28 cellular contexts compared by ENCODE assay signal in genomic region chr2:199446996-199447395, GRCh38. TPM values are rescaled to one million over a fixed set of nuclear protein-coding genes. Genes with fewer than 3 reads are reported as not detected.
A peak's percentile ranks its signal among the peaks of the same experiment; 100 is the strongest.
DNase-seq lines count a peak whose midpoint lies in the region; ATAC-seq and TF ChIP-seq lines count a peak whose summit lies in the region.
"Had no signal": no experiment of that assay in that cellular context is flagged by ENCODE, and none has a peak within 500 bp of the region (broad histone marks: within the 10 kb centered on the region; RNA-seq: fewer than 3 reads in every experiment).

No MANE protein-coding gene starts in this region.

- H3K36me3 Mint-ChIP-seq in WTC11 = no peaks in the 10 kb centered on the region
- H3K36me3 Mint-ChIP-seq: CD8-positive, alpha-beta memory T cell had no signal

- DNase-seq in NCI-H2107 treated with DMSO at 0.1 percent for 48 hours (lab: John Stamatoyannopoulos, UW; ENCODE audit: unreplicated experiment) = peak; percentile 39
- DNase-seq in NCI-H2107 (lab: John Stamatoyannopoulos, UW) = no peak
- no peak for DNase-seq in WTC11 (ENCODE audit: low spot score)
- DNase-seq in islet precursor cell = peak; percentile 43
- no peak for DNase-seq in GM13976 (ENCODE audit: low spot score)
- no peak for DNase-seq in BE2C
- DNase-seq: CD8-positive, alpha-beta memory T cell; DMS 273 treated with DMSO at 0.1 percent for 48 hours; DMS79; EL; GDM1; H7; NCI-H1092; NCI-H1417 treated with DMSO at 0.1 percent for 48 hours; NCI-H1694 treated with DMSO at 0.1 percent for 48 hours; NCI-H2081; NCI-H446; NCI-H524 treated with DMSO at 0.1 percent for 48 hours; NCI-H774; PC-9; RPMI8226; SHP77 had no signal

- peak; percentile 51 for ATAC-seq in WTC11
- no peak for ATAC-seq in HG03460 (IDR thresholded peaks at IDR 0.05; ENCODE audit: unreplicated experiment)
- no peak for ATAC-seq in HG03196 (IDR thresholded peaks at IDR 0.05; ENCODE audit: unreplicated experiment)
- ATAC-seq: GM12878 had no signal

- no peaks in the 10 kb centered on the region for H3K36me3 ChIP-seq in BE2C

- POLR2A ChIA-PET in WTC11 (lab: Charles Lee) = no interaction called here

- TF ChIP-seq CTCF in WTC11 (IDR thresholded peaks at IDR 0.05) = no peak
- no peak for TF ChIP-seq CTCF in GM13976 (IDR thresholded peaks at IDR 0.05; ENCODE audit: borderline replicate concordance, control extremely low read depth, extremely low read depth, insufficient read depth, missing control alignments)
- no peak for TF ChIP-seq CTCF in BE2C (IDR thresholded peaks at IDR 0.05; ENCODE audit: low read depth, low read length)

- CTCF ChIA-PET in WTC11 (lab: Charles Lee) = no interaction called here

- H3K27ac Mint-ChIP-seq in WTC11 = peak overlapping the region; percentile 70
- H3K27ac Mint-ChIP-seq: B cell; CD14-positive monocyte; CD8-positive, alpha-beta memory T cell; IgD-negative memory B cell had no signal

- H3K27me3 Mint-ChIP-seq in WTC11 (ENCODE audit: low read depth) = no peaks in the 10 kb centered on the region

- peaks cover 45% of the 10 kb centered on the region for H3K4me1 Mint-ChIP-seq in WTC11
- H3K4me1 Mint-ChIP-seq: B cell; CD14-positive monocyte; CD8-positive, alpha-beta memory T cell; IgD-negative memory B cell had no signal

- in situ Hi-C loops in GM13976 (cut with MboI; ENCODE audit: low sequenced_read_pairs, unreplicated experiment) = no loop called here

- no peaks in the 10 kb centered on the region for H3K9me3 Mint-ChIP-seq in WTC11
- H3K9me3 Mint-ChIP-seq: CD14-positive monocyte; CD8-positive, alpha-beta memory T cell; IgD-negative memory B cell had no signal

- H3K4me3 Mint-ChIP-seq in WTC11 = no peak overlapping the region
- H3K4me3 Mint-ChIP-seq: B cell; CD14-positive monocyte; CD8-positive, alpha-beta memory T cell; IgD-negative memory B cell had no signal

- H3K9me3 ChIP-seq in BE2C = no peaks in the 10 kb centered on the region

- H3K27me3 ChIP-seq in BE2C = peaks cover 84% of the 10 kb centered on the region

- no peaks in the 10 kb centered on the region for H3K4me1 ChIP-seq in BE2C

- H3K4me3 ChIP-seq in BE2C (ENCODE audit: low read depth, low read length) = no peak overlapping the region
- H3K4me3 ChIP-seq: GM12878, PC-9 had no signal

TF ChIP-seq in WTC11, 78 proteins besides CTCF, POLR2A, EP300 and RAD21:
- no peak for TF ChIP-seq ZNF219 (CRISPR knock-in tag; IDR thresholded peaks at IDR 0.05; ENCODE audit: borderline replicate concordance)
- no peak for TF ChIP-seq MAX (CRISPR knock-in tag; IDR thresholded peaks at IDR 0.05)
- TF ChIP-seq ZNF416 (CRISPR knock-in tag; IDR thresholded peaks at IDR 0.05) = no peak
- TF ChIP-seq NFE2L1 (CRISPR knock-in tag; IDR thresholded peaks at IDR 0.05) = no peak
- no peak for TF ChIP-seq ZNF425 (CRISPR knock-in tag; conservative IDR thresholded peaks at IDR 0.05)
- no peak for TF ChIP-seq CREB1 (CRISPR knock-in tag; IDR thresholded peaks at IDR 0.05)
- TF ChIP-seq E2F4 (CRISPR knock-in tag; IDR thresholded peaks at IDR 0.05; ENCODE audit: borderline replicate concordance, low read depth) = no peak
- TF ChIP-seq ZNF317 (CRISPR knock-in tag; IDR thresholded peaks at IDR 0.05; ENCODE audit: borderline replicate concordance, low read depth) = no peak
- TF ChIP-seq PREB (CRISPR knock-in tag; IDR thresholded peaks at IDR 0.05; ENCODE audit: borderline replicate concordance) = no peak
- no peak for TF ChIP-seq GTF2I (CRISPR knock-in tag; conservative IDR thresholded peaks at IDR 0.05)
- no peak for TF ChIP-seq GABPB1 (CRISPR knock-in tag; IDR thresholded peaks at IDR 0.05)
- TF ChIP-seq ZNF263 (CRISPR knock-in tag; IDR thresholded peaks at IDR 0.05; ENCODE audit: low read depth) = no peak

RNA-seq across cellular contexts. Expression of gene SATB2, which starts 10.7 kb away (rescaled TPM):
- 14.9 to 22.1 TPM (median 16.6 TPM) in 3 replicates for total RNA-seq in WTC11 (2021)
- 3.2 TPM for polyA plus RNA-seq in BE2C (2012; ENCODE audit: insufficient read depth, insufficient read length, low read depth)
- polyA plus RNA-seq: CD8-positive, alpha-beta memory T cell; IgD-negative memory B cell had no signal

Comparison
In these comparisons a context has a peak if more than half of its experiments do, and no peak if none do; other contexts are left out.
1. DNase-seq: peak in NCI-H2107 treated with DMSO at 0.1 percent for 48 hours (single experiment) and islet precursor cell (single experiment); none in NCI-H2107 (single experiment), WTC11 (single experiment), GM13976 (single experiment) and BE2C (single experiment).